Comparison of ENCODE assay signal across 8 cellular contexts in genomic region chr6:3247255-3248146, GRCh38. TPM values are rescaled to one million over a fixed set of nuclear protein-coding genes. Genes with fewer than 3 reads are reported as not detected.
A peak's percentile ranks its signal among the peaks of the same experiment; 100 is the strongest.
DNase-seq lines count a peak whose midpoint lies in the region; ATAC-seq, FAIRE-seq and TF ChIP-seq lines count a peak whose summit lies in the region.

No MANE protein-coding gene starts in this region.

- no peak for TF ChIP-seq POLR2A in NB4 (IDR thresholded peaks at IDR 0.05; ENCODE audit: extremely low read depth, insufficient read length)

- H3K27me3 ChIP-seq in bronchial epithelial cell (ENCODE audit: control insufficient read depth, insufficient read depth, low read length): no peaks in the 10 kb centered on the region

- FAIRE-seq in bronchial epithelial cell (lab: Jason Lieb, UNC): no peak

- H3K4me3 ChIP-seq in NB4 (ENCODE audit: low read depth, low read length) (no peak overlapping the region), bronchial epithelial cell (ENCODE audit: low read depth, low read length) (no peak overlapping the region)

- no peaks in the 10 kb centered on the region for H3K36me3 ChIP-seq in bronchial epithelial cell (ENCODE audit: control insufficient read depth, insufficient read depth, low read length)

- ATAC-seq in HG02623 (IDR thresholded peaks at IDR 0.05; ENCODE audit: unreplicated experiment) (no peak), GM21526 (IDR thresholded peaks at IDR 0.05; ENCODE audit: low FRiP score, unreplicated experiment) (no peak)

- H3K27ac ChIP-seq in substantia nigra (ENCODE audit: low read depth, low read length, poor library complexity, severe bottlenecking): peak overlapping the region; percentile 80

- DNase-seq in NB4 (ENCODE audit: low read depth) (peak; percentile 70), bronchial epithelial cell (ENCODE audit: low read depth) (peak; percentile 37), kidney glomerular epithelial cell (lab: John Stamatoyannopoulos, UW) (peak; percentile 48), substantia nigra (lab: John Stamatoyannopoulos, UW) (peak; percentile 69 to 99 (median 91)), NCI-H1105 (lab: John Stamatoyannopoulos, UW) (no peak), NCI-H2196 treated with DMSO at 0.1 percent for 48 hours (lab: John Stamatoyannopoulos, UW; ENCODE audit: unreplicated experiment) (no peak)

- TF ChIP-seq CTCF in NB4 (IDR thresholded peaks at IDR 0.05; ENCODE audit: low read depth, low read length) (no peak), bronchial epithelial cell (IDR thresholded peaks at IDR 0.05; ENCODE audit: insufficient read depth, low read length, severe bottlenecking) (no peak)

RNA-seq across cellular contexts. Expression of gene PSMG4, which starts 11.2 kb away (rescaled TPM):
- total RNA-seq in bronchial epithelial cell: 15.5 and 34.2 TPM in 2 replicates

RNA-seq across cellular contexts. Expression of gene TUBB2B, which starts 20.0 kb away (rescaled TPM):
- under 0.01 and 2.2 TPM in 2 replicates for total RNA-seq in bronchial epithelial cell

Comparison
In these comparisons a context has a peak if more than half of its experiments do, and no peak if none do; other contexts are left out.
1. DNase-seq: peak in NB4 (single experiment), bronchial epithelial cell (single experiment), kidney glomerular epithelial cell (single experiment) and substantia nigra (49 of 49); none in NCI-H1105 (single experiment) and NCI-H2196 treated with DMSO at 0.1 percent for 48 hours (single experiment).